In the genomic region with DNA sequence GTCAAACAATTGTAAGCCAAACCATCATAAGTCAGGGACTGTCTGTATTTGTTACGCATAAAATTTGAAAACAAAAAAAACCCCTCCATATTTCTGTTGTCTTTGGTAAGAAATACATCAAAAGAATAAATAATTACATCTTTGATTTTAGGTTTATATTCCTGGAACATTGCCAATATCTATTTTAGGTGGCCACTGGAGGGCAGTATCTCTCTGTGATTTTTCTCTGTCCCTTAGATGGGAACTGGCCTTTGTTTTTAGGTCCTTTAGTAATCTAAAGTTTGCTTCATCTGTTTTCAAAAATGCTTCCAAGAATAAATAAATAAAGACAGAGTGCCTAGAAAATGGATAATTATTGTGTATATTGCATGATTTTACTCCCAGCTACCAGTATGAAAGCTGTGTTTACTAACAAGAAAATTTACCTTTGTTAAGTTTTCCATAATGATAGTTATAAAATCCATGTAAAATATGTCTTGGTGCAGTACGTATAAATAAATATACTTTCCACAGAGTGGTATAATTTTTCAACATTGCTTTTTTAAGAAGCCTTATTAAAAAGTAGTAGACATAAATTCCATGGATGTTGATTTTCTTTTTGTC, we compare ENCODE assay signal across 8 cellular contexts.
A peak's percentile ranks its signal among the peaks of the same experiment; 100 is the strongest.
DNase-seq lines count a peak whose midpoint lies in the region; ATAC-seq and TF ChIP-seq lines count a peak whose summit lies in the region.

No MANE protein-coding gene starts in this region.

- no peaks in the 10 kb centered on the region for H3K27me3 ChIP-seq in neural progenitor cell

- no peaks in the 10 kb centered on the region for H3K27me3 Mint-ChIP-seq in neural progenitor cell (ENCODE audit: insufficient read depth, low read depth)

- TF ChIP-seq CTCF in AG04449 (IDR thresholded peaks at IDR 0.05; ENCODE audit: insufficient read depth, low read length, missing control alignments), result peak; percentile 31
- TF ChIP-seq CTCF in GM12872 (IDR thresholded peaks at IDR 0.05; ENCODE audit: insufficient read depth, low read depth, low read length), result peak; percentile 39; the same call in 2 of the 3 replicates
- TF ChIP-seq CTCF in neural progenitor cell (IDR thresholded peaks at IDR 0.05), result peak; percentile 85

- no peak overlapping the region for H3K9ac ChIP-seq in neural progenitor cell

- no peak overlapping the region for H3K4me2 ChIP-seq in neural progenitor cell

- H3K4me1 Mint-ChIP-seq in neural progenitor cell, result no peaks in the 10 kb centered on the region

- POLR2A ChIA-PET in AG04449 (lab: Yijun Ruan, JAX), result no interaction called here

- peaks cover 4% of the 10 kb centered on the region for H3K9me3 Mint-ChIP-seq in neural progenitor cell

- H3K4me3 ChIP-seq in AG04449 (ENCODE audit: low read depth, low read length) (no peak overlapping the region), neural progenitor cell (no peak overlapping the region)

- no peak overlapping the region for H3K27ac Mint-ChIP-seq in neural progenitor cell

- no peak overlapping the region for H3K4me3 Mint-ChIP-seq in neural progenitor cell

- no peaks in the 10 kb centered on the region for H3F3A ChIP-seq in neural progenitor cell (ENCODE audit: low read depth)

- no peak for ATAC-seq in HG02884 (IDR thresholded peaks at IDR 0.05; ENCODE audit: unreplicated experiment)

- H4K20me1 ChIP-seq in neural progenitor cell (ENCODE audit: low read depth), result no peaks in the 10 kb centered on the region

- no peaks in the 10 kb centered on the region for H3K79me2 ChIP-seq in neural progenitor cell (ENCODE audit: low read depth)

- DNase-seq in AG04449 (ENCODE audit: low read depth, low spot score), result no peak
- DNase-seq in NCI-H748 treated with DMSO at 0.1 percent for 48 hours (lab: John Stamatoyannopoulos, UW), result peak; percentile 16
- peak; percentile 33 to 45 for DNase-seq in dermis microvascular lymphatic vessel endothelial cell (ENCODE audit: low read depth in 2 of 2)
- peak; percentile 59 for DNase-seq in neural progenitor cell (ENCODE audit: low spot score)
- no peak for DNase-seq in stimulated activated CD4-positive, alpha-beta T cell treated with anti-CD3 and anti-CD28 coated beads, Interleukin-4, amount 100 ng/mL, for 4 hours
- DNase-seq in activated CD8-positive, alpha-beta memory T cell treated with anti-CD3 and anti-CD28 coated beads for 24 hours, result no peak

- no peaks in the 10 kb centered on the region for H3K36me3 ChIP-seq in neural progenitor cell

- H3K9me3 ChIP-seq in neural progenitor cell (ENCODE audit: low read depth), result no peaks in the 10 kb centered on the region

- H3K36me3 Mint-ChIP-seq in neural progenitor cell, result peaks cover 6% of the 10 kb centered on the region

- no peaks in the 10 kb centered on the region for H3K4me1 ChIP-seq in neural progenitor cell

- H2AFZ ChIP-seq in neural progenitor cell (replicated peaks), result no peak overlapping the region

- CTCF ChIA-PET in AG04449 (lab: Yijun Ruan, JAX), result interaction anchor here (0.7 to 6.3 kb wide), 7 partner anchors 8 to 383 kb away, joined by 3 to 73 read pairs (median 4); no protein-coding TSS in a partner anchor

- no peak overlapping the region for H3K27ac ChIP-seq in neural progenitor cell

Comparison
In these comparisons a context has a peak if more than half of its experiments do, and no peak if none do; other contexts are left out.
1. DNase-seq: peak in NCI-H748 treated with DMSO at 0.1 percent for 48 hours (single experiment), dermis microvascular lymphatic vessel endothelial cell (2 of 2) and neural progenitor cell (single experiment); none in AG04449 (single experiment), stimulated activated CD4-positive, alpha-beta T cell treated with anti-CD3 and anti-CD28 coated beads, Interleukin-4, amount 100 ng/mL, for 4 hours (0 of 2) and activated CD8-positive, alpha-beta memory T cell treated with anti-CD3 and anti-CD28 coated beads for 24 hours (single experiment).
2. CTCF ChIP-seq: peak in every context shown above with its lines; median percentile 85 in neural progenitor cell; 39 in GM12872; 31 in AG04449.